Comparison of ENCODE assay signal across 8 cellular contexts in genomic region chr5:10762178-10762775, GRCh38. TPM values are rescaled to one million over a fixed set of nuclear protein-coding genes. Genes with fewer than 3 reads are reported as not detected.
DNase-seq lines count a peak whose midpoint lies in the region; ATAC-seq, FAIRE-seq and TF ChIP-seq lines count a peak whose summit lies in the region.

No MANE protein-coding gene starts in this region.

- intact Hi-C loops in K562 (cut with micrococcal nuclease): loop anchor here (10.0 kb wide), 1 partner anchor 257 kb away; no protein-coding TSS in a partner anchor
- intact Hi-C loops in transverse colon (cut with DNase I; ENCODE audit: low total_unique reads): no loop called here

- H3K4me2 ChIP-seq in K562 (ENCODE audit: insufficient read depth, low read length): peak overlapping the region; percentile 84

- H3K9me3 Mint-ChIP-seq in activated CD4-positive, alpha-beta T cell treated with anti-CD3 and anti-CD28 coated beads, Interleukin-2, amount 10 ng/mL, durations not matched to agents 7 days and 5 days: no peaks in the 10 kb centered on the region

- peaks cover 12% of the 10 kb centered on the region for H3K9me1 ChIP-seq in K562 (ENCODE audit: control insufficient read depth, insufficient read depth, low read length)

- H2AFZ ChIP-seq in K562 (ENCODE audit: low read depth, low read length): peak overlapping the region; percentile 94

- H3K36me3 ChIP-seq in K562 (ENCODE audit: control insufficient read depth, insufficient read depth, low read length): peaks cover 18% of the 10 kb centered on the region; the same call in 2 of the 3 replicates
- no peaks in the 10 kb centered on the region for H3K36me3 ChIP-seq in transverse colon

- peak overlapping the region in 1 of 2 experiments; percentile 89; a peak in 3 of 4 replicates for H3K9ac ChIP-seq in K562 (ENCODE audit: insufficient read depth in 1 of 2, low read depth in 2 of 2, low read length in 2 of 2)

- CTCF ChIA-PET in activated CD4-positive, alpha-beta T cell treated with anti-CD3 and anti-CD28 coated beads, Interleukin-2, amount 10 ng/mL, durations not matched to agents 7 days and 5 days (lab: Charles Lee): no interaction called here
- CTCF ChIA-PET in K562 (lab: Yijun Ruan, JAX; ENCODE audit: low intra/inter-chr PET ratio): no interaction called here

- H3K4me1 ChIP-seq in K562 (replicated peaks in 1 of 2; ENCODE audit: control insufficient read depth in 2 of 2, insufficient read depth in 2 of 2, low read length in 2 of 2) (peaks cover 18 to 36% of the 10 kb centered on the region in 2 experiments), transverse colon (peaks cover 4 to 40% (median 32%) of the 10 kb centered on the region in 4 donors)

- no TSS peak for BruUV-seq in K562 (replicated peaks; lab: Mats Ljungman, UMichigan)

- no peaks in the 10 kb centered on the region for H3K27me3 ChIP-seq in K562 (ENCODE audit: control insufficient read depth in 2 of 2, insufficient read depth in 2 of 2, low read length in 2 of 2)
- no peaks in the 10 kb centered on the region for H3K27me3 ChIP-seq in transverse colon

- no peak for TF ChIP-seq RAD21 in K562 (CRISPR knock-in tag; conservative IDR thresholded peaks at IDR 0.05 in 1 of 2, IDR thresholded peaks at IDR 0.05 in 1 of 2)

- H3K27ac ChIP-seq in K562 (ENCODE audit: extremely low read depth, low read depth, low read length) (peak overlapping the region; percentile 95), transverse colon (peak overlapping the region; percentile 96 to 100 (median 98))

- H3K79me2 ChIP-seq in K562 (ENCODE audit: control insufficient read depth, insufficient read depth, low read length): peaks cover 40% of the 10 kb centered on the region

- peak overlapping the region; percentile 85 for H3K27ac Mint-ChIP-seq in activated CD4-positive, alpha-beta T cell treated with anti-CD3 and anti-CD28 coated beads, Interleukin-2, amount 10 ng/mL, durations not matched to agents 7 days and 5 days

- 40% methylated on average over 11 of the region's 11 CpGs for WGBS in K562 (ENCODE audit: insufficient coverage, low coverage, missing lambda C conversion rate)
- WGBS in transverse colon (ENCODE audit: low coverage in 1 of 2), 2 donors: 81 to 83% methylated on average over 11 of the region's 11 CpGs

- DNase-seq in activated CD4-positive, alpha-beta T cell treated with anti-CD3 and anti-CD28 coated beads, Interleukin-2, amount 10 ng/mL, durations not matched to agents 7 days and 5 days: no peak
- no peak for DNase-seq in activated CD4-positive, alpha-beta T cell treated with anti-CD3 and anti-CD28 coated beads for 48 hours
- DNase-seq in K562 (ENCODE audit: extremely low read depth in 1 of 4, low spot score in 3 of 4) (peak in 1 of 4 experiments; percentile 56), medulla oblongata (ENCODE audit: extremely low spot score) (peak; percentile 68), transverse colon (peak; percentile 39), NCI-H128 (lab: John Stamatoyannopoulos, UW; ENCODE audit: unreplicated experiment) (no peak)

- POLR2A ChIA-PET in activated CD4-positive, alpha-beta T cell treated with anti-CD3 and anti-CD28 coated beads, Interleukin-2, amount 10 ng/mL, durations not matched to agents 7 days and 5 days (lab: Charles Lee): no interaction called here
- POLR2A ChIA-PET in K562 (lab: Yijun Ruan, JAX): interaction anchor here (0.6 to 0.7 kb wide), 6 partner anchors 14 to 134 kb away, joined by 3 to 4 read pairs (median 3); no protein-coding TSS in a partner anchor

- H3K36me3 Mint-ChIP-seq in activated CD4-positive, alpha-beta T cell treated with anti-CD3 and anti-CD28 coated beads, Interleukin-2, amount 10 ng/mL, durations not matched to agents 7 days and 5 days (ENCODE audit: low read depth): peaks cover 19% of the 10 kb centered on the region

- ATAC-seq in K562: peak; percentile 0; the same call in 2 of the 3 replicates
- no peak for ATAC-seq in HG02884 (IDR thresholded peaks at IDR 0.05; ENCODE audit: unreplicated experiment)
- no peak for ATAC-seq in GM21576 (IDR thresholded peaks at IDR 0.05; ENCODE audit: unreplicated experiment)

- H3K27me3 Mint-ChIP-seq in activated CD4-positive, alpha-beta T cell treated with anti-CD3 and anti-CD28 coated beads, Interleukin-2, amount 10 ng/mL, durations not matched to agents 7 days and 5 days: no peaks in the 10 kb centered on the region

- in situ Hi-C loops in K562 (cut with MboI) (no loop called here), transverse colon (cut with MboI; ENCODE audit: low pct_ligation_motif_present in 1 of 4, low pct_unique_long_range_greater_than_20kb in 1 of 4, low sequenced_read_pairs in 3 of 4) (no loop called here)

- no peaks in the 10 kb centered on the region for H3K9me3 ChIP-seq in K562 (replicated peaks; ENCODE audit: control insufficient read depth, insufficient read depth, low read depth, low read length)
- H3K9me3 ChIP-seq in transverse colon: no peaks in the 10 kb centered on the region

- TF ChIP-seq EP300 in K562 (IDR thresholded peaks at IDR 0.05; ENCODE audit: low read length): no peak
- no peak for TF ChIP-seq EP300 in transverse colon (IDR thresholded peaks at IDR 0.05; ENCODE audit: low read depth)

- H3K4me3 ChIP-seq in K562 (no peak overlapping the region), transverse colon (no peak overlapping the region)

- H3K4me3 Mint-ChIP-seq in activated CD4-positive, alpha-beta T cell treated with anti-CD3 and anti-CD28 coated beads, Interleukin-2, amount 10 ng/mL, durations not matched to agents 7 days and 5 days: peak overlapping the region; percentile 70

- H3K4me1 Mint-ChIP-seq in activated CD4-positive, alpha-beta T cell treated with anti-CD3 and anti-CD28 coated beads, Interleukin-2, amount 10 ng/mL, durations not matched to agents 7 days and 5 days: peaks cover 41% of the 10 kb centered on the region

- FAIRE-seq in K562 (lab: Jason Lieb, UNC): peak; percentile 84

- peaks cover 13% of the 10 kb centered on the region for H4K20me1 ChIP-seq in K562 (replicated peaks; ENCODE audit: control insufficient read depth, insufficient read depth, low read length)

- TF ChIP-seq POLR2A in K562 (conservative IDR thresholded peaks at IDR 0.05): no peak
- no peak for TF ChIP-seq POLR2A in transverse colon (IDR thresholded peaks at IDR 0.05)

- TF ChIP-seq CTCF in K562 (IDR thresholded peaks at IDR 0.05 in 2 of 3, conservative IDR thresholded peaks at IDR 0.05 in 1 of 3; ENCODE audit: insufficient read depth in 2 of 3, low read depth in 1 of 3, low read length in 3 of 3): no peak
- TF ChIP-seq CTCF in transverse colon (IDR thresholded peaks at IDR 0.05): no peak

TF ChIP-seq in K562, 482 proteins besides CTCF, POLR2A, EP300 and RAD21 (continues in another document):
- no peak for TF ChIP-seq ZNF143 (CRISPR knock-in tag; IDR thresholded peaks at IDR 0.05)
- TF ChIP-seq HEY1 (CRISPR knock-in tag; IDR thresholded peaks at IDR 0.05; ENCODE audit: borderline replicate concordance): peak; percentile 55; the same call in 1 of the 2 replicates
- no peak; the same call in 1 of the 2 replicates for TF ChIP-seq ZNF584 (CRISPR knock-in tag; IDR thresholded peaks at IDR 0.05; ENCODE audit: low read depth)
- TF ChIP-seq KAT2B (IDR thresholded peaks at IDR 0.05; ENCODE audit: low read depth, low read length): no peak
- no peak for TF ChIP-seq TRIM25 (IDR thresholded peaks at IDR 0.05; ENCODE audit: borderline replicate concordance)
- no peak for TF ChIP-seq ILK (tag; IDR thresholded peaks at IDR 0.05; ENCODE audit: borderline replicate concordance, low read depth)
- no peak for TF ChIP-seq ASH1L (IDR thresholded peaks at IDR 0.05; ENCODE audit: borderline replicate concordance, low read depth, partially characterized antibody)

RNA-seq across cellular contexts. Expression of gene DAP, which starts 1.2 kb away (rescaled TPM):
- 10 to 100 TPM; 60.5 to 64.8 TPM for total RNA-seq in activated CD4-positive, alpha-beta T cell treated with anti-CD3 and anti-CD28 coated beads, Interleukin-2, amount 10 ng/mL, durations not matched to agents 7 days and 5 days
- 60.9 and 94.0 TPM in 2 replicates for total RNA-seq in K562 (2011; cell fraction: chromatin; rRNA removed; ENCODE audit: low replicate concordance)
- total RNA-seq in K562 (2011; cell fraction: nucleolus; rRNA removed): 39.0 and 46.8 TPM in 2 replicates
- total RNA-seq in K562 (2011; cell fraction: nucleoplasm; rRNA removed): 92.2 and 142 TPM in 2 replicates
- total RNA-seq in K562 (2014; rRNA removed): 31.3 and 36.1 TPM in 2 replicates
- 33.6 and 34.5 TPM in 2 replicates for total RNA-seq in K562 (2014; rRNA removed; fragmentation: Illumina TruSeq; extraction: Trizol)
- 27.3 and 28.7 TPM in 2 replicates for total RNA-seq in K562 (2015; rRNA removed; fragmentation: Illumina TruSeq; extraction: Trizol)
- total RNA-seq in K562 (2021): 118 and 129 TPM in 2 replicates
- 51.9 and 61.8 TPM in 2 replicates for polyA plus RNA-seq in K562 (2011; rRNA removed)
- 104 and 110 TPM in 2 replicates for polyA plus RNA-seq in K562 (2011; cell fraction: cytosol; rRNA removed)
- polyA plus RNA-seq in K562 (2011; cell fraction: nucleus; rRNA removed): 62.6 and 63.5 TPM in 2 replicates
- polyA plus RNA-seq in K562 (2012): 102 and 243 TPM in 2 replicates
- 151 and 157 TPM in 2 replicates for polyA plus RNA-seq in K562 (2014; fragmentation: Illumina TruSeq; extraction: Trizol)
- polyA plus RNA-seq in K562 (2014; fragmentation: Nextera tagmentation; extraction: Ambion mirVana): 10 to 100 TPM; 14.1 to 21.7 TPM
- polyA plus RNA-seq in K562 (2014; rRNA removed): 84.2 and 84.3 TPM in 2 replicates
- 35.4 and 39.4 TPM in 2 replicates for polyA minus RNA-seq in K562 (2011; rRNA and poly(A)+ RNA removed)
- 64.4 and 65.4 TPM in 2 replicates for polyA minus RNA-seq in K562 (2011; cell fraction: cytosol; rRNA and poly(A)+ RNA removed)
- polyA minus RNA-seq in K562 (2011; cell fraction: nucleus; rRNA and poly(A)+ RNA removed): 28.3 and 33.3 TPM in 2 replicates
- total RNA-seq in transverse colon: 10 to 100 TPM; 33.6 to 71.4 (median 47.9) TPM

Comparison
In these comparisons a context has a peak if more than half of its experiments do, and no peak if none do; other contexts are left out.
1. DNase-seq: peak in medulla oblongata (single experiment) and transverse colon (single experiment); none in activated CD4-positive, alpha-beta T cell treated with anti-CD3 and anti-CD28 coated beads, Interleukin-2, amount 10 ng/mL, durations not matched to agents 7 days and 5 days (single experiment), activated CD4-positive, alpha-beta T cell treated with anti-CD3 and anti-CD28 coated beads for 48 hours (single experiment) and NCI-H128 (single experiment).